Comparison of ENCODE assay signal across 19 cellular contexts in the genomic region with DNA sequence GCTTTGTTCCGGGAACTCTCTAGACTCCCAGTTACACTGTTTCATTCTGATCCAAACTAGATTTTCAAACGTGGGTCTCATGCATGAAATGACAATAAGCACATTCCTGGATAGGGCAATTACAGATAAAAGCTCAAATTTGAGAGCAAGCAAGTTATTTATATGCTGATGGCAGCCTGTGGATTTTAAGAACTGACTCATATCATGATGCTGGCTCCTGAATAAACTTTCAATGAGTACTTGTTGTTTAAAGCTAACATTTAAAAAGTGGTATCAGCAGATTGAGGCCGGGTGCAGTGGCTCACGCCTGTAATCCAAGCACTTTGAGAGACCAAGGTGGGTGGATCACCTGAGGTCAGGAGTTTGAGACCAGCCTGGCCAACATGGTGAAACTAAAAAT.
"Had no signal": no experiment of that assay in that cellular context is flagged by ENCODE, and none has a peak within 500 bp of the region (broad histone marks: within the 10 kb centered on the region; RNA-seq: fewer than 3 reads in every experiment).

No MANE protein-coding gene starts in this region.

- DNase-seq: activated CD4-positive, alpha-beta T cell treated with anti-CD3 and anti-CD28 coated beads for 1 hour; activated CD4-positive, alpha-beta T cell treated with anti-CD3 and anti-CD28 coated beads, Interleukin-2, amount 50 U/mL, for 4 hours; activated CD8-positive, alpha-beta memory T cell treated with anti-CD3 and anti-CD28 coated beads for 24 hours; activated CD8-positive, alpha-beta memory T cell treated with anti-CD3 and anti-CD28 coated beads, Interleukin-2, amount 50 U/mL, for 4 hours; activated naive CD4-positive, alpha-beta T cell treated with Interleukin-2 at 50 U/mL for 16 hours; activated naive CD8-positive, alpha-beta T cell treated with anti-CD3 and anti-CD28 coated beads for 36 hours; activated T-cell treated with anti-CD3 and anti-CD28 coated beads, Interleukin-2, amount 50 U/mL, for 4 hours; cerebellar nuclear complex; foreskin melanocyte; naive thymus-derived CD8-positive, alpha-beta T cell; retina; substantia nigra; T-cell; thyroid gland; WERI-Rb-1 had no signal

- ATAC-seq: activated T-cell treated with anti-CD3 and anti-CD28 coated beads, Interleukin-2, amount 50 U/mL, for 4 hours; left lobe of liver; naive thymus-derived CD8-positive, alpha-beta T cell; T-cell had no signal

- H3K27me3 ChIP-seq: neural progenitor cell, thyroid gland had no signal

- H3K4me1 ChIP-seq: neural progenitor cell had no signal

- FAIRE-seq: astrocyte, bronchial epithelial cell had no signal

- H3K9ac ChIP-seq: neural progenitor cell had no signal

- H3K4me2 ChIP-seq: neural progenitor cell had no signal

- H3K4me3 ChIP-seq: neural progenitor cell, thyroid gland had no signal

- H3K27ac ChIP-seq: neural progenitor cell, WERI-Rb-1 had no signal

- H3K9me3 ChIP-seq: thyroid gland had no signal

- H2AFZ ChIP-seq: neural progenitor cell had no signal
